In the genomic region with DNA sequence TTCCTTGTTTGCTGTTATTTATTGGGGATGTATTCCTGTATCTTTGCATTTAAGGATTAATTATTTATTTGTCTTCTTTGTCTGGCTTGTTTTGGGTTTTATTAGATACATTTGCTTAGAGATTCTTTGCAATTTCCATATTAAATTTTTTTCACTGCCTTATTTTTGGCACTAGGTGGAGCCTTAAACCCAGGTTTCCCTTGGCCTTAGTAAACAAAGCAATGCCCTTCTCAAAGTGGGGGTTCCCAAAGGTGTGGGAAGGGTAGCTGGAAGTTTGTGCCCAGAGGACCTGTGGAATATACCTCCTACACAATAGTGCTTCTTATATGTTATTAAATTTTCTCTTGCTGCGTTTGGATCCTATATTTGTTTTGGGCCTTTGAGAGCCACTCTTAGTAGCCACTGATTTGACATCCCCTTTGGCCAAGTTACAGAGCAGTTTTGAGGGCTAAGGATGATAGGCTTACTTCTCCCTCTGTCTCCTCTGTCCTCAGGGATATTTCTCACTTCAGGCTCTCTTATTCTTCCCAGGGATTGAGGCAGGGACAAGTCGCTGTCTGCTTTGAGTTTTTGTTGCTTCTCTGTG, we compare ENCODE assay signal across 8 cellular contexts.
A peak's percentile ranks its signal among the peaks of the same experiment; 100 is the strongest.
DNase-seq lines count a peak whose midpoint lies in the region; ATAC-seq and TF ChIP-seq lines count a peak whose summit lies in the region.

No MANE protein-coding gene starts in this region.

- H3K27ac Mint-ChIP-seq in activated CD4-positive, alpha-beta T cell treated with anti-CD3 and anti-CD28 coated beads, Interleukin-2, amount 10 ng/mL, durations not matched to agents 24 days and 14 days, result no peak overlapping the region
- H3K27ac Mint-ChIP-seq in activated CD8-positive, alpha-beta T cell treated with anti-CD3 and anti-CD28 coated beads for 36 hours, result no peak overlapping the region

- peak; percentile 63 for TF ChIP-seq CTCF in activated CD8-positive, alpha-beta T cell treated with anti-CD3 and anti-CD28 coated beads for 36 hours (IDR thresholded peaks at IDR 0.05)
- peak; percentile 63 for TF ChIP-seq CTCF in thoracic aorta (IDR thresholded peaks at IDR 0.05)

- no peak overlapping the region for H3K4me3 Mint-ChIP-seq in activated CD4-positive, alpha-beta T cell treated with anti-CD3 and anti-CD28 coated beads, Interleukin-2, amount 10 ng/mL, durations not matched to agents 24 days and 14 days
- H3K4me3 Mint-ChIP-seq in activated CD8-positive, alpha-beta T cell treated with anti-CD3 and anti-CD28 coated beads for 36 hours, result no peak overlapping the region

- POLR2A ChIA-PET in activated CD8-positive, alpha-beta T cell treated with anti-CD3 and anti-CD28 coated beads for 36 hours (lab: Charles Lee), result no interaction called here

- peak; percentile 67 for DNase-seq in activated CD4-positive, alpha-beta T cell treated with anti-CD3 and anti-CD28 coated beads, Interleukin-2, amount 10 ng/mL, durations not matched to agents 24 days and 14 days
- DNase-seq in activated CD4-positive, alpha-beta T cell treated with anti-CD3 and anti-CD28 coated beads for 1 hour, result no peak
- peak; percentile 23 for DNase-seq in LHCN-M2 (ENCODE audit: low read depth)
- DNase-seq in activated CD8-positive, alpha-beta T cell treated with anti-CD3 and anti-CD28 coated beads for 36 hours, result peak; percentile 3
- peak; percentile 11 for DNase-seq in iPS DF 4.7 (ENCODE audit: extremely low read depth, low spot score)
- DNase-seq in thoracic aorta (ENCODE audit: low spot score), result no peak
- DNase-seq in amniotic stem cell (lab: John Stamatoyannopoulos, UW), result no peak
- DNase-seq in NCI-H1930 (lab: John Stamatoyannopoulos, UW), result no peak

- H3K4me3 ChIP-seq in thoracic aorta, result no peak overlapping the region

- no peaks in the 10 kb centered on the region for H3K9me3 Mint-ChIP-seq in activated CD4-positive, alpha-beta T cell treated with anti-CD3 and anti-CD28 coated beads, Interleukin-2, amount 10 ng/mL, durations not matched to agents 24 days and 14 days
- H3K9me3 Mint-ChIP-seq in activated CD8-positive, alpha-beta T cell treated with anti-CD3 and anti-CD28 coated beads for 36 hours, result no peaks in the 10 kb centered on the region

- peaks cover 5% of the 10 kb centered on the region for H3K27me3 Mint-ChIP-seq in activated CD4-positive, alpha-beta T cell treated with anti-CD3 and anti-CD28 coated beads, Interleukin-2, amount 10 ng/mL, durations not matched to agents 24 days and 14 days
- H3K27me3 Mint-ChIP-seq in activated CD8-positive, alpha-beta T cell treated with anti-CD3 and anti-CD28 coated beads for 36 hours, result no peaks in the 10 kb centered on the region

- intact Hi-C loops in activated CD4-positive, alpha-beta T cell treated with anti-CD3 and anti-CD28 coated beads, Interleukin-2, amount 10 ng/mL, durations not matched to agents 24 days and 14 days (cut with micrococcal nuclease), result loop anchor here (1.0 to 10.0 kb wide), 3 partner anchors 213 to 539 kb away; a partner anchor contains a TSS
- intact Hi-C loops in activated CD8-positive, alpha-beta T cell treated with anti-CD3 and anti-CD28 coated beads for 36 hours (cut with micrococcal nuclease), result loop anchor here (1.0 to 10.0 kb wide), 2 partner anchors 213 to 359 kb away; no protein-coding TSS in a partner anchor

- H3K27ac ChIP-seq in thoracic aorta, result no peak overlapping the region

- no peaks in the 10 kb centered on the region for H3K4me1 ChIP-seq in thoracic aorta (ENCODE audit: control insufficient read depth in 1 of 2, low read depth in 2 of 2)

- CTCF ChIA-PET in activated CD8-positive, alpha-beta T cell treated with anti-CD3 and anti-CD28 coated beads for 36 hours (lab: Charles Lee), result interaction anchor here (0.7 to 2.3 kb wide), 2 partner anchors 214 to 300 kb away, joined by 3 to 7 read pairs; no protein-coding TSS in a partner anchor

- no peak for ATAC-seq in activated CD8-positive, alpha-beta T cell treated with anti-CD3 and anti-CD28 coated beads for 36 hours
- ATAC-seq in thoracic aorta (ENCODE audit: insufficient number of reproducible peaks, low FRiP score, low read depth), result no peak

- H3K36me3 Mint-ChIP-seq in activated CD4-positive, alpha-beta T cell treated with anti-CD3 and anti-CD28 coated beads, Interleukin-2, amount 10 ng/mL, durations not matched to agents 24 days and 14 days (ENCODE audit: low read depth), result no peaks in the 10 kb centered on the region
- no peaks in the 10 kb centered on the region for H3K36me3 Mint-ChIP-seq in activated CD8-positive, alpha-beta T cell treated with anti-CD3 and anti-CD28 coated beads for 36 hours (ENCODE audit: low read depth)

- no peaks in the 10 kb centered on the region for H3K9me3 ChIP-seq in thoracic aorta

- H3K27me3 ChIP-seq in thoracic aorta (replicated peaks; ENCODE audit: insufficient read depth), result no peaks in the 10 kb centered on the region

- no peaks in the 10 kb centered on the region for H3K36me3 ChIP-seq in thoracic aorta

- no peaks in the 10 kb centered on the region for H3K4me1 Mint-ChIP-seq in activated CD4-positive, alpha-beta T cell treated with anti-CD3 and anti-CD28 coated beads, Interleukin-2, amount 10 ng/mL, durations not matched to agents 24 days and 14 days
- no peaks in the 10 kb centered on the region for H3K4me1 Mint-ChIP-seq in activated CD8-positive, alpha-beta T cell treated with anti-CD3 and anti-CD28 coated beads for 36 hours (ENCODE audit: low read depth)

Comparison
In these comparisons a context has a peak if more than half of its experiments do, and no peak if none do; other contexts are left out.
1. DNase-seq: peak in activated CD4-positive, alpha-beta T cell treated with anti-CD3 and anti-CD28 coated beads, Interleukin-2, amount 10 ng/mL, durations not matched to agents 24 days and 14 days (single experiment), LHCN-M2 (single experiment), activated CD8-positive, alpha-beta T cell treated with anti-CD3 and anti-CD28 coated beads for 36 hours (single experiment) and iPS DF 4.7 (single experiment); none in activated CD4-positive, alpha-beta T cell treated with anti-CD3 and anti-CD28 coated beads for 1 hour (single experiment), thoracic aorta (single experiment), amniotic stem cell (single experiment) and NCI-H1930 (0 of 2).